8 cellular contexts compared by ENCODE assay signal in genomic region chr1:120941836-120942222, GRCh38. TPM values are rescaled to one million over a fixed set of nuclear protein-coding genes. Genes with fewer than 3 reads are reported as not detected.
DNase-seq lines count a peak whose midpoint lies in the region; ATAC-seq and TF ChIP-seq lines count a peak whose summit lies in the region.
"Not testable (repeated sequence)": the region's sequence is repeated elsewhere in the genome, so short reads cannot be mapped to it uniquely, and the experiment has no call there.

No MANE protein-coding gene starts in this region.

- not testable (repeated sequence) for H3K9me3 Mint-ChIP-seq in activated naive CD4-positive, alpha-beta T cell treated with anti-CD3 and anti-CD28 coated beads for 36 hours; natural killer cell; stimulated activated naive B cell treated with anti-CD40 and anti-IgM and Interleukin-4, amounts not matched to agents 10 μg/mL and 1 μg/mL and 100 μg/mL, for 72 hours

- H3K79me2 ChIP-seq in hepatocyte = not testable (repeated sequence)

- CTCF ChIA-PET in HEK293 (lab: Yijun Ruan, JAX); activated naive CD4-positive, alpha-beta T cell treated with anti-CD3 and anti-CD28 coated beads for 36 hours (lab: Charles Lee): not testable (repeated sequence)

- intact Hi-C loops in activated naive CD4-positive, alpha-beta T cell treated with anti-CD3 and anti-CD28 coated beads for 36 hours (cut with micrococcal nuclease) = loop anchor here (10.0 kb wide), 1 partner anchor 87 kb away; no protein-coding TSS in a partner anchor
- intact Hi-C loops in natural killer cell (cut with micrococcal nuclease) = not testable (repeated sequence)

- not testable (repeated sequence) for H3K36me3 ChIP-seq in BE2C; HEK293 (ENCODE audit: control insufficient read depth in 2 of 2, insufficient read depth in 1 of 2, low read length in 2 of 2); ectodermal cell (ENCODE audit: control insufficient read depth, insufficient read depth, low read length); hepatocyte (replicated peaks; ENCODE audit: insufficient read depth, low read depth)

- peak overlapping the region; percentile 96 for H3K4me3 Mint-ChIP-seq in T-helper 17 cell
- peak overlapping the region; percentile 89 for H3K4me3 Mint-ChIP-seq in activated naive CD4-positive, alpha-beta T cell treated with anti-CD3 and anti-CD28 coated beads for 36 hours
- peak overlapping the region; percentile 93 for H3K4me3 Mint-ChIP-seq in natural killer cell
- H3K4me3 Mint-ChIP-seq in stimulated activated naive B cell treated with anti-CD40 and anti-IgM and Interleukin-4, amounts not matched to agents 10 μg/mL and 1 μg/mL and 100 μg/mL, for 72 hours = peak overlapping the region; percentile 84 to 94

- not testable (repeated sequence) for H4K20me1 ChIP-seq in hepatocyte (ENCODE audit: insufficient read depth, poor library complexity, severe bottlenecking)

- peak overlapping the region; percentile 70 for H2AFZ ChIP-seq in hepatocyte

- H3K36me3 Mint-ChIP-seq in T-helper 17 cell (ENCODE audit: low read depth); activated naive CD4-positive, alpha-beta T cell treated with anti-CD3 and anti-CD28 coated beads for 36 hours (ENCODE audit: low read depth); natural killer cell; stimulated activated naive B cell treated with anti-CD40 and anti-IgM and Interleukin-4, amounts not matched to agents 10 μg/mL and 1 μg/mL and 100 μg/mL, for 72 hours: not testable (repeated sequence)

- H3K4me1 ChIP-seq in BE2C; HEK293 (ENCODE audit: control insufficient read depth, insufficient read depth, low read length); ectodermal cell (ENCODE audit: control insufficient read depth, insufficient read depth, low read length); hepatocyte (ENCODE audit: insufficient read depth): not testable (repeated sequence)

- TF ChIP-seq CTCF in BE2C (IDR thresholded peaks at IDR 0.05; ENCODE audit: low read depth, low read length); HEK293 (tag by site-specific recombination; IDR thresholded peaks at IDR 0.05); hepatocyte (IDR thresholded peaks at IDR 0.05; ENCODE audit: poor library complexity); natural killer cell (IDR thresholded peaks at IDR 0.05): not testable (repeated sequence)

- not testable (repeated sequence) for H3K27me3 ChIP-seq in BE2C; ectodermal cell (ENCODE audit: control insufficient read depth, insufficient read depth, low read length, poor library complexity, severe bottlenecking); hepatocyte

- ATAC-seq in T-helper 17 cell (peak; percentile 39), natural killer cell (peak; percentile 8 to 21 (median 11))
- not testable (repeated sequence) for ATAC-seq in stimulated activated naive B cell treated with anti-CD40 and anti-IgM and Interleukin-4, amounts not matched to agents 10 μg/mL and 1 μg/mL and 100 μg/mL, for 72 hours (replicated peaks)

- H3K4me3 ChIP-seq in BE2C (ENCODE audit: low read depth, low read length) (peak overlapping the region; percentile 57), HEK293 (ENCODE audit: low read depth, low read length) (peak overlapping the region; percentile 55), ectodermal cell (ENCODE audit: insufficient read depth, low read depth, low read length) (peak overlapping the region; percentile 31), hepatocyte (peak overlapping the region; percentile 25)

- POLR2A ChIA-PET in HEK293 (lab: Yijun Ruan, JAX) = interaction anchor here (0.6 kb wide), 1 partner anchor 16 kb away, joined by 8 read pairs; no protein-coding TSS in a partner anchor

- not testable (repeated sequence) for H3K9me2 ChIP-seq in hepatocyte (replicated peaks; ENCODE audit: insufficient read depth)

- H3K27ac Mint-ChIP-seq in T-helper 17 cell (peak overlapping the region; percentile 100), natural killer cell (peak overlapping the region; percentile 97)
- peak overlapping the region; percentile 99 for H3K27ac Mint-ChIP-seq in activated naive CD4-positive, alpha-beta T cell treated with anti-CD3 and anti-CD28 coated beads for 36 hours
- peak overlapping the region; percentile 100 for H3K27ac Mint-ChIP-seq in stimulated activated naive B cell treated with anti-CD40 and anti-IgM and Interleukin-4, amounts not matched to agents 10 μg/mL and 1 μg/mL and 100 μg/mL, for 72 hours

- WGBS in ectodermal cell, 2 experiments = 0% methylated on average over 4 to 6 of the region's 12 CpGs
- WGBS in hepatocyte (ENCODE audit: low lambda C conversion rate, missing lambda C conversion rate) = 5% methylated on average over 11 of the region's 12 CpGs

- H3K27ac ChIP-seq in HEK293 (ENCODE audit: extremely low read depth, low read depth, low read length) (peak overlapping the region; percentile 84; the same call in 1 of the 2 replicates), ectodermal cell (ENCODE audit: insufficient read depth, low read depth, low read length, poor library complexity, severe bottlenecking) (peak overlapping the region; percentile 94), hepatocyte (peak overlapping the region; percentile 91)

- H3K4me2 ChIP-seq in hepatocyte = peak overlapping the region; percentile 84

- H3K4me1 Mint-ChIP-seq in T-helper 17 cell = peaks cover 14% of the 10 kb centered on the region
- H3K4me1 Mint-ChIP-seq in activated naive CD4-positive, alpha-beta T cell treated with anti-CD3 and anti-CD28 coated beads for 36 hours (ENCODE audit: low read depth) = peaks cover 22% of the 10 kb centered on the region
- peaks cover 17 to 21% of the 10 kb centered on the region in 2 donors for H3K4me1 Mint-ChIP-seq in natural killer cell
- peaks cover 6 to 27% of the 10 kb centered on the region in 2 donors for H3K4me1 Mint-ChIP-seq in stimulated activated naive B cell treated with anti-CD40 and anti-IgM and Interleukin-4, amounts not matched to agents 10 μg/mL and 1 μg/mL and 100 μg/mL, for 72 hours

- not testable (repeated sequence) for DNase-seq in BE2C; T-helper 17 cell; activated naive CD4-positive, alpha-beta T cell treated with anti-CD3 and anti-CD28 coated beads for 36 hours; hepatocyte (ENCODE audit: low spot score); natural killer cell; stimulated activated naive B cell treated with anti-CD40 and anti-IgM and Interleukin-4, amounts not matched to agents 10 μg/mL and 1 μg/mL and 100 μg/mL, for 72 hours

- H3K27me3 Mint-ChIP-seq in T-helper 17 cell; activated naive CD4-positive, alpha-beta T cell treated with anti-CD3 and anti-CD28 coated beads for 36 hours (ENCODE audit: low read depth); natural killer cell (ENCODE audit: low read depth in 2 of 2); stimulated activated naive B cell treated with anti-CD40 and anti-IgM and Interleukin-4, amounts not matched to agents 10 μg/mL and 1 μg/mL and 100 μg/mL, for 72 hours: not testable (repeated sequence)

- not testable (repeated sequence) for H3K9me3 ChIP-seq in BE2C; HEK293 (ENCODE audit: control insufficient read depth, insufficient read depth, low read depth, low read length); T-helper 17 cell (ENCODE audit: control insufficient read depth, low read length, poor library complexity, severe bottlenecking); ectodermal cell (ENCODE audit: control insufficient read depth, low read length); hepatocyte (ENCODE audit: low read depth)

RNA-seq across cellular contexts. Expression of gene PPIAL4A, which starts 52.3 kb away (rescaled TPM):
- 0.76 TPM for polyA plus RNA-seq in BE2C (2012; ENCODE audit: insufficient read depth, insufficient read length, low read depth)
- total RNA-seq in T-helper 17 cell (not detected), hepatocyte (not detected in 2 replicates), natural killer cell (not detected)
- total RNA-seq in activated naive CD4-positive, alpha-beta T cell treated with anti-CD3 and anti-CD28 coated beads for 36 hours = not detected
- polyA plus RNA-seq in ectodermal cell (2013, experiment 1 of 4) = not detected
- not detected for polyA plus RNA-seq in ectodermal cell (2013, experiment 2 of 4)
- polyA plus RNA-seq in ectodermal cell (2013, experiment 3 of 4) = not detected
- not detected for polyA plus RNA-seq in ectodermal cell (2013, experiment 4 of 4)
- polyA plus RNA-seq in hepatocyte = not detected in 2 replicates
